Comparison of ENCODE assay signal across 7 cellular contexts in the genomic region with DNA sequence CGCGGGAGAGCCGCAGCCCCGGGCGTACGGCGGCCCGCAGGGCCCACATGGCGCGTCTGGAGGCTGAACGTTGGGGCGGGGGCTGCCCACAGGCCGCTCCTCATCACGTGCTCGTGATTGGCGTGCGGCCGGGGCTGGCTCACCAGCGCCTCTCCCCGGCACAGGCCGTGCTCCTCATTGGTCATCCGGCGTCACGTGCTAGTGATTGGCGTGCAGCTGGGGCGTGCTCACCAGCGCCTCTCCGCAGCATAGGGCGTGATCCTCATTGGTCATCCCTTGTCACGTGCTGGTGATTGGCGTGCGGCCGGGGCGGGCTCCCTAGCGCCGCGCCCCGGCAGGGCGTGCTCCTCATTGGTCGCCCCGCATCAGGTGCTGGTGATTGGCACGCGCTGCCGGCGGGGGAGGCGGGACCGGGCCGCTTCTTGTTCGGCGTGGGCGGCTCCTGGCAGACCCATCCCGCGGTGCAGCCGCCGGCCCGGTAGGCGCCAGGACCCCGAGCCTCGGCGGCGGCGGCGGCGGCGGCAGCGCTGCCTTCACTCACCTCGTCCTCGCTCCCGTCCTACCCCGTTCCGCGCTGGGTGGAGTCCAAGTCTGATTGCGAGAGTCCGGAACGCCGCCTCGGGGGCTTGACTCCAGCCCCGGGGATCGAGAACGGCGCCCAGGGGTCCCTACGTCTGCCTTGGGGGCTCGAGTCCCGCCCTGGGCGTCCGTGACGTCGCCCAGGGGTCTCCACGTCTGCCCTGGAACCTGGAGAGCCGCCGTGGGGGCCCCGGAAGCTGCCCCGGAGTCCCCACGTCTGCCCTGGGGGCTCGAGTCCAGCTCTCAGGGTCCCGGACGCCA. TPM values are rescaled to one million over a fixed set of nuclear protein-coding genes. Genes with fewer than 3 reads are reported as not detected.
DNase-seq lines count a peak whose midpoint lies in the region; ATAC-seq lines count a peak whose summit lies in the region.

A gene with protein sequence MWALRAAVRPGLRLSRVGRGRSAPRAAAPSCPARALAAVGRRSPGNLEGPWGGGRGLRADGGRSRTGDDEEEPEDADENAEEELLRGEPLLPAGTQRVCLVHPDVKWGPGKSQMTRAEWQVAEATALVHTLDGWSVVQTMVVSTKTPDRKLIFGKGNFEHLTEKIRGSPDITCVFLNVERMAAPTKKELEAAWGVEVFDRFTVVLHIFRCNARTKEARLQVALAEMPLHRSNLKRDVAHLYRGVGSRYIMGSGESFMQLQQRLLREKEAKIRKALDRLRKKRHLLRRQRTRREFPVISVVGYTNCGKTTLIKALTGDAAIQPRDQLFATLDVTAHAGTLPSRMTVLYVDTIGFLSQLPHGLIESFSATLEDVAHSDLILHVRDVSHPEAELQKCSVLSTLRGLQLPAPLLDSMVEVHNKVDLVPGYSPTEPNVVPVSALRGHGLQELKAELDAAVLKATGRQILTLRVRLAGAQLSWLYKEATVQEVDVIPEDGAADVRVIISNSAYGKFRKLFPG (minus strand): TSS at position 58 of the 840 bp plus-strand sequence. CDS start 9 bp downstream, at position 49.

- DNase-seq in central memory CD4-positive, alpha-beta T cell = peak; percentile 99
- DNase-seq in kidney tubule cell (ENCODE audit: low spot score) (peak; percentile 100), cerebellar nuclear complex (lab: John Stamatoyannopoulos, UW) (no peak)
- peak; percentile 99 for DNase-seq in stimulated activated CD4-positive, alpha-beta T cell treated with anti-CD3 and anti-CD28 coated beads, Interleukin-1b, Interleukin-23, amount 100 ng/mL, for 48 hours

- intact Hi-C loops in T-helper 2 cell treated with Interferon-gamma antibody and Interleukin-4, amounts not matched to agents 100 ng/mL and 5 ng/mL, for 36 hours (cut with micrococcal nuclease) = loop anchor here (1.0 kb wide), 3 partner anchors 36 to 1073 kb away; partner anchors contain the start of gene SLC25A6

- peak; percentile 88 for ATAC-seq in GM18907 (IDR thresholded peaks at IDR 0.05; ENCODE audit: unreplicated experiment)
- ATAC-seq in HG03135 (IDR thresholded peaks at IDR 0.05; ENCODE audit: unreplicated experiment) = peak; percentile 85

RNA-seq across cellular contexts. Expression of the gene that starts here (rescaled TPM):
- total RNA-seq in T-helper 2 cell treated with Interferon-gamma antibody and Interleukin-4, amounts not matched to agents 100 ng/mL and 5 ng/mL, for 36 hours = 43.9 and 49.8 TPM in 2 replicates

Comparison
In these comparisons a context has a peak if more than half of its experiments do, and no peak if none do; other contexts are left out.
1. DNase-seq: peak in central memory CD4-positive, alpha-beta T cell (single experiment), kidney tubule cell (single experiment) and stimulated activated CD4-positive, alpha-beta T cell treated with anti-CD3 and anti-CD28 coated beads, Interleukin-1b, Interleukin-23, amount 100 ng/mL, for 48 hours (single experiment); none in cerebellar nuclear complex (0 of 2).